ENCODE assay signal across 9 cellular contexts in genomic region chr14:55301722-55302121, GRCh38. TPM values are rescaled to one million over a fixed set of nuclear protein-coding genes. Genes with fewer than 3 reads are reported as not detected.
DNase-seq lines count a peak whose midpoint lies in the region; ATAC-seq and TF ChIP-seq lines count a peak whose summit lies in the region.
"Had no signal": no experiment of that assay in that cellular context is flagged by ENCODE, and none has a peak within 500 bp of the region (broad histone marks: within the 10 kb centered on the region; RNA-seq: fewer than 3 reads in every experiment).

No MANE protein-coding gene starts in this region.

- intact Hi-C loops in CD14-positive monocyte (cut with micrococcal nuclease): no loop called here
- intact Hi-C loops in left cardiac atrium (cut with DNase I): no loop called here

- POLR2A ChIA-PET in HEK293 (lab: Yijun Ruan, JAX): no interaction called here

- peaks cover 16% of the 10 kb centered on the region; the same call in 1 of the 2 replicates for H3K4me1 ChIP-seq in HEK293 (ENCODE audit: control insufficient read depth, insufficient read depth, low read length)

- H3K36me3 Mint-ChIP-seq in CD14-positive monocyte: peaks cover 18 to 19% of the 10 kb centered on the region in 2 donors

- H3K36me3 ChIP-seq in HEK293 (ENCODE audit: control insufficient read depth in 2 of 2, insufficient read depth in 1 of 2, low read length in 2 of 2): peaks cover 0 to 7% of the 10 kb centered on the region in 2 experiments; a peak in 1 of 3 replicates
- H3K36me3 ChIP-seq: neutrophil had no signal

- no peak overlapping the region for H3K4me3 Mint-ChIP-seq in CD14-positive monocyte

- ATAC-seq in SK-N-SH treated with all-trans-retinoic acid at 6 μM for 48 hours: peak; percentile 95
- ATAC-seq in left cardiac atrium: peak; percentile 70 to 85
- ATAC-seq in GM18858 (IDR thresholded peaks at IDR 0.05; ENCODE audit: unreplicated experiment): no peak

- no peaks in the 10 kb centered on the region for H3K9me3 ChIP-seq in HEK293 (ENCODE audit: control insufficient read depth, insufficient read depth, low read depth, low read length)
- H3K9me3 ChIP-seq: neutrophil had no signal

- CTCF ChIA-PET in HEK293 (lab: Yijun Ruan, JAX): interaction anchor here (1.9 kb wide), 1 partner anchor 52 kb away, joined by 4 read pairs; no protein-coding TSS in a partner anchor

- H3K4me3 ChIP-seq in HEK293 (ENCODE audit: low read depth, low read length): no peak overlapping the region

- no peak overlapping the region for H3K27ac ChIP-seq in HEK293 (ENCODE audit: extremely low read depth, low read depth, low read length)

- H3K27ac Mint-ChIP-seq in CD14-positive monocyte: peak overlapping the region; percentile 70 to 98 (median 97)

- H3K9me3 Mint-ChIP-seq in CD14-positive monocyte: peaks cover 0 to 12% (median 5%) of the 10 kb centered on the region in 7 donors

- peaks cover 0 to 1% (median 0%) of the 10 kb centered on the region in 3 donors for H3K27me3 Mint-ChIP-seq in CD14-positive monocyte (ENCODE audit: low read depth in 3 of 3)

- TF ChIP-seq CTCF in CD14-positive monocyte (IDR thresholded peaks at IDR 0.05): no peak
- no peak for TF ChIP-seq CTCF in HEK293 (tag by site-specific recombination; IDR thresholded peaks at IDR 0.05)

- DNase-seq in CD14-positive monocyte (ENCODE audit: low spot score): no peak
- no peak for DNase-seq in left cardiac atrium
- no peak for DNase-seq in COR-L47 (lab: John Stamatoyannopoulos, UW)
- no peak for DNase-seq in nucleus accumbens (lab: John Stamatoyannopoulos, UW)
- DNase-seq in GF-D8 (lab: John Stamatoyannopoulos, UW): no peak

- peaks cover 65% of the 10 kb centered on the region for H3K4me1 Mint-ChIP-seq in CD14-positive monocyte

TF ChIP-seq in HEK293, 187 proteins besides CTCF, POLR2A, EP300 and RAD21:
- TF ChIP-seq SCRT2 (tag by site-specific recombination; IDR thresholded peaks at IDR 0.05) (no peak), ZBTB17 (tag by site-specific recombination; IDR thresholded peaks at IDR 0.05) (peak; percentile 70), ZNF600 (tag by site-specific recombination; IDR thresholded peaks at IDR 0.05) (peak; percentile 99), PRDM1 (tag by site-specific recombination; IDR thresholded peaks at IDR 0.05) (peak; percentile 15; the same call in 1 of the 2 replicates)

TF ChIP-seq in SK-N-SH treated with all-trans-retinoic acid at 6 μM for 48 hours, 23 proteins besides CTCF, POLR2A, EP300 and RAD21:
- TF ChIP-seq SNAI2 (CRISPR knock-in tag; IDR thresholded peaks at IDR 0.05) (no peak), BACH2 (CRISPR knock-in tag; IDR thresholded peaks at IDR 0.05; ENCODE audit: borderline replicate concordance) (no peak), RARB (CRISPR knock-in tag; IDR thresholded peaks at IDR 0.05) (no peak), ZC3H10 (CRISPR knock-in tag; IDR thresholded peaks at IDR 0.05) (no peak), ZNF70 (CRISPR knock-in tag; IDR thresholded peaks at IDR 0.05) (no peak), ZFP3 (CRISPR knock-in tag; IDR thresholded peaks at IDR 0.05) (peak; percentile 44; the same call in 1 of the 2 replicates), OSR1 (CRISPR knock-in tag; IDR thresholded peaks at IDR 0.05) (no peak), POU6F1 (CRISPR knock-in tag; IDR thresholded peaks at IDR 0.05; ENCODE audit: borderline replicate concordance, low read depth) (no peak), CSDC2 (CRISPR knock-in tag; IDR thresholded peaks at IDR 0.05) (no peak), ESRRG (CRISPR knock-in tag; IDR thresholded peaks at IDR 0.05) (no peak), TCF4 (CRISPR knock-in tag; IDR thresholded peaks at IDR 0.05; ENCODE audit: borderline replicate concordance) (no peak), ISL1 (CRISPR knock-in tag; IDR thresholded peaks at IDR 0.05) (0 out of 2 replicates have a peak, but pooled peaks have one; percentile 24), TOX (CRISPR knock-in tag; IDR thresholded peaks at IDR 0.05; ENCODE audit: borderline replicate concordance) (no peak), ZNF565 (CRISPR knock-in tag; conservative IDR thresholded peaks at IDR 0.05; ENCODE audit: low read depth) (no peak)

RNA-seq across cellular contexts. Expression of gene FBXO34, which starts 30.5 kb away (rescaled TPM):
- polyA plus RNA-seq in CD14-positive monocyte: 10 to 100 TPM; 17.3 to 18.1 TPM
- total RNA-seq in left cardiac atrium: 10 to 100 TPM; 18.8 to 23.8 TPM
